21 cellular contexts compared by ENCODE assay signal in the genomic region with DNA sequence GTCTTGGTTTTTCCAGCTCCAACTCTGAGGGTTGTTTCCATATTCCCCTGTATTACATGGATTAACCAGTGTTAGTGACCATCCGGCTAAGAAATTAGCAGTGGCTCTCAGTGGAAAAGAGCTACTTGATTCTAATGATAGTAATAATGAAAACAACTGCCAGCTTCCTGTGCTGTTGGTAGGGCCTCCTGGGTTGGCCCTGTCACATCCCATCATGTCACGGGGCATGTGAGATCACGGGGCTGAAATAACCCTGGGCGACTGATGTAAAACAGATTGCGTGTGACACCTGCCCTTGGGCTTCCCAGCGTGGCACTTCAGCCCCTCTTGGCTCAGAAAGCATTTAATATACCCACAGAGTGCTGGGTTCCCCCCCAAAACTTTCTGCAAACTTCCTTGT.
A peak's percentile ranks its signal among the peaks of the same experiment; 100 is the strongest.
DNase-seq lines count a peak whose midpoint lies in the region; ATAC-seq and TF ChIP-seq lines count a peak whose summit lies in the region.
"Had no signal": no experiment of that assay in that cellular context is flagged by ENCODE, and none has a peak within 500 bp of the region (broad histone marks: within the 10 kb centered on the region; RNA-seq: fewer than 3 reads in every experiment).

No MANE protein-coding gene starts in this region.

- CTCF ChIA-PET in WTC11 (lab: Charles Lee) = interaction anchor here (1.0 to 6.4 kb wide), 4 partner anchors 91 to 248 kb away, joined by 4 to 67 read pairs (median 6); no protein-coding TSS in a partner anchor

- peak overlapping the region; percentile 70 for H3K4me2 ChIP-seq in BLaER1
- H3K4me2 ChIP-seq: smooth muscle cell had no signal

- H3K27me3 ChIP-seq in BLaER1 = no peaks in the 10 kb centered on the region
- H3K27me3 ChIP-seq: adrenal gland, MG63 had no signal

- POLR2A ChIA-PET in WTC11 (lab: Charles Lee) = no interaction called here

- no peaks in the 10 kb centered on the region for H4K20me1 ChIP-seq in BLaER1

- 0 out of 2 replicates have a peak overlapping the region, but pooled peaks have one; percentile 64 for H3K27ac Mint-ChIP-seq in WTC11
- H3K27ac Mint-ChIP-seq: natural killer cell treated with Interleukin-12 subunit alpha and Interleukin-12 subunit beta and Interleukin-15 and Interleukin-18, amount 100 ng/mL, for 72 hours had no signal

- ATAC-seq in WTC11 (no peak), left cardiac atrium (peak; percentile 58 to 70), GM21423 (IDR thresholded peaks at IDR 0.05; ENCODE audit: unreplicated experiment) (no peak), HG02973 (IDR thresholded peaks at IDR 0.05; ENCODE audit: unreplicated experiment) (no peak), HG03108 (IDR thresholded peaks at IDR 0.05; ENCODE audit: unreplicated experiment) (no peak)
- ATAC-seq: natural killer cell treated with Interleukin-12 subunit alpha and Interleukin-12 subunit beta and Interleukin-15 and Interleukin-18, amount 100 ng/mL, for 72 hours; stimulated activated naive CD8-positive, alpha-beta T cell treated with anti-CD3 and anti-CD28 coated beads, Interleukin-15, amount 100 ng/mL, for 72 hours had no signal

- no peaks in the 10 kb centered on the region for H3K27me3 Mint-ChIP-seq in WTC11 (ENCODE audit: low read depth)
- H3K27me3 Mint-ChIP-seq: stimulated activated naive CD8-positive, alpha-beta T cell treated with anti-CD3 and anti-CD28 coated beads, Interleukin-15, amount 100 ng/mL, for 72 hours had no signal

- peaks cover 4% of the 10 kb centered on the region for H3K36me3 Mint-ChIP-seq in WTC11
- H3K36me3 Mint-ChIP-seq: natural killer cell treated with Interleukin-12 subunit alpha and Interleukin-12 subunit beta and Interleukin-15 and Interleukin-18, amount 100 ng/mL, for 72 hours had no signal

- peaks cover 62% of the 10 kb centered on the region for H3K4me1 Mint-ChIP-seq in WTC11
- H3K4me1 Mint-ChIP-seq: stimulated activated naive CD8-positive, alpha-beta T cell treated with anti-CD3 and anti-CD28 coated beads, Interleukin-15, amount 100 ng/mL, for 72 hours had no signal

- H3K4me3 Mint-ChIP-seq in WTC11 = no peak overlapping the region
- H3K4me3 Mint-ChIP-seq: natural killer cell treated with Interleukin-12 subunit alpha and Interleukin-12 subunit beta and Interleukin-15 and Interleukin-18, amount 100 ng/mL, for 72 hours; stimulated activated naive CD8-positive, alpha-beta T cell treated with anti-CD3 and anti-CD28 coated beads, Interleukin-15, amount 100 ng/mL, for 72 hours had no signal

- no peaks in the 10 kb centered on the region; the same call in 1 of the 2 replicates for H3K9me3 ChIP-seq in BLaER1
- H3K9me3 ChIP-seq: adrenal gland, MG63 had no signal

- TF ChIP-seq CTCF in WTC11 (IDR thresholded peaks at IDR 0.05) = no peak

- peak overlapping the region; percentile 75 for H3K27ac ChIP-seq in BLaER1
- H3K27ac ChIP-seq: adrenal gland, parathyroid adenoma had no signal

- no peaks in the 10 kb centered on the region for H3K36me3 ChIP-seq in BLaER1
- H3K36me3 ChIP-seq: adrenal gland, MG63 had no signal

- H3K4me1 ChIP-seq in BLaER1 = peaks cover 54% of the 10 kb centered on the region
- H3K4me1 ChIP-seq: parathyroid adenoma had no signal

- no peak overlapping the region for H3K4me3 ChIP-seq in BLaER1
- H3K4me3 ChIP-seq: adrenal gland, MG63, smooth muscle cell had no signal

- no peaks in the 10 kb centered on the region for H3K9me3 Mint-ChIP-seq in WTC11
- H3K9me3 Mint-ChIP-seq: natural killer cell treated with Interleukin-12 subunit alpha and Interleukin-12 subunit beta and Interleukin-15 and Interleukin-18, amount 100 ng/mL, for 72 hours; stimulated activated naive CD8-positive, alpha-beta T cell treated with anti-CD3 and anti-CD28 coated beads, Interleukin-15, amount 100 ng/mL, for 72 hours had no signal

- peak overlapping the region; percentile 40; the same call in 1 of the 2 replicates for H3K9ac ChIP-seq in BLaER1
- H3K9ac ChIP-seq: parathyroid adenoma had no signal

- no peak for DNase-seq in WTC11 (ENCODE audit: low spot score)
- no peak for DNase-seq in left cardiac atrium
- peak; percentile 88 for DNase-seq in retina
- DNase-seq in hippocampal formation (lab: John Stamatoyannopoulos, UW) = no peak
- DNase-seq: activated gamma-delta T cell treated with Interleukin-2 at 50 U/mL for 16 hours; adrenal gland; foreskin fibroblast; kidney; MG63; NCI-H1694 treated with DMSO at 0.1 percent for 48 hours; NCI-H748 treated with DMSO at 0.1 percent for 48 hours; SHP77; stimulated activated CD4-positive, alpha-beta T cell treated with anti-CD3 and anti-CD28 coated beads, Interleukin-4, amount 100 ng/mL, for 1 hour; stimulated activated naive CD8-positive, alpha-beta T cell treated with anti-CD3 and anti-CD28 coated beads, Interleukin-15, amount 100 ng/mL, for 72 hours had no signal

- intact Hi-C loops in left cardiac atrium (cut with DNase I) = no loop called here

TF ChIP-seq in WTC11, 78 proteins besides CTCF, POLR2A, EP300 and RAD21:
- no peak for TF ChIP-seq ZNF219 (CRISPR knock-in tag; IDR thresholded peaks at IDR 0.05; ENCODE audit: borderline replicate concordance)
- TF ChIP-seq NR3C1 (CRISPR knock-in tag; conservative IDR thresholded peaks at IDR 0.05; ENCODE audit: low read depth) = no peak
- TF ChIP-seq NFYB (CRISPR knock-in tag; conservative IDR thresholded peaks at IDR 0.05; ENCODE audit: low read depth) = no peak

Comparison
In these comparisons a context has a peak if more than half of its experiments do, and no peak if none do; other contexts are left out.
1. ATAC-seq: peak in left cardiac atrium (2 of 2); none in WTC11 (single experiment), GM21423 (single experiment), HG02973 (single experiment) and HG03108 (single experiment).